In the genomic region with DNA sequence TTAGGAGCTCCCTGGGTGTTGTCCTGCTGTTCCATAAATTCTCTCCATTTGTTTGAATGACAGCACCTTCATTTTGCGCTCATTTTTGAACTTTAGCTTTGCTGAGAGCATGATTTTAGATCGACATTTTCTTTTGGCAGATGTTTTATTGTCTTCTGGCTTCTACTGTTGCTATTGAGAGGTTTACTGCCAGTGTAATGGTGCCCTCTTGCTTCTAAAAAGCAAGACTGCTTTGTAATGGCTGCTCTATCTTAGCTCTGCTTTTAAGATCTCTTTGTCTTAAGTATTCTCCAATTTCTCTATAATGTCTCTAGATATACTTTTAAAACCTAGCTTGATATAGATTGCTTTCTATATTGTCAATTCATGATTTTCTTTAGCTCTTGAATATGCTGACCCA, we compare ENCODE assay signal across 2 cellular contexts.
TF ChIP-seq lines count a peak whose summit lies in the region.

No MANE protein-coding gene starts in this region.

TF ChIP-seq in GM23338, 12 proteins besides CTCF, POLR2A, EP300 and RAD21 (continues in another document):
- TF ChIP-seq POLR2AphosphoS5 (IDR thresholded peaks at IDR 0.05; ENCODE audit: low read depth) = no peak
- no peak for TF ChIP-seq ZNF114 (CRISPR knock-in tag; IDR thresholded peaks at IDR 0.05)
- TF ChIP-seq CREB1 (CRISPR knock-in tag; IDR thresholded peaks at IDR 0.05; ENCODE audit: low read depth) = no peak
- TF ChIP-seq NANOG (IDR thresholded peaks at IDR 0.05; ENCODE audit: borderline replicate concordance) = no peak
- TF ChIP-seq EZH2 (IDR thresholded peaks at IDR 0.05; ENCODE audit: low read depth, unreplicated experiment) = no peak
- TF ChIP-seq ZNF331 (CRISPR knock-in tag; IDR thresholded peaks at IDR 0.05; ENCODE audit: low read depth) = no peak
- TF ChIP-seq, protein P1, sequence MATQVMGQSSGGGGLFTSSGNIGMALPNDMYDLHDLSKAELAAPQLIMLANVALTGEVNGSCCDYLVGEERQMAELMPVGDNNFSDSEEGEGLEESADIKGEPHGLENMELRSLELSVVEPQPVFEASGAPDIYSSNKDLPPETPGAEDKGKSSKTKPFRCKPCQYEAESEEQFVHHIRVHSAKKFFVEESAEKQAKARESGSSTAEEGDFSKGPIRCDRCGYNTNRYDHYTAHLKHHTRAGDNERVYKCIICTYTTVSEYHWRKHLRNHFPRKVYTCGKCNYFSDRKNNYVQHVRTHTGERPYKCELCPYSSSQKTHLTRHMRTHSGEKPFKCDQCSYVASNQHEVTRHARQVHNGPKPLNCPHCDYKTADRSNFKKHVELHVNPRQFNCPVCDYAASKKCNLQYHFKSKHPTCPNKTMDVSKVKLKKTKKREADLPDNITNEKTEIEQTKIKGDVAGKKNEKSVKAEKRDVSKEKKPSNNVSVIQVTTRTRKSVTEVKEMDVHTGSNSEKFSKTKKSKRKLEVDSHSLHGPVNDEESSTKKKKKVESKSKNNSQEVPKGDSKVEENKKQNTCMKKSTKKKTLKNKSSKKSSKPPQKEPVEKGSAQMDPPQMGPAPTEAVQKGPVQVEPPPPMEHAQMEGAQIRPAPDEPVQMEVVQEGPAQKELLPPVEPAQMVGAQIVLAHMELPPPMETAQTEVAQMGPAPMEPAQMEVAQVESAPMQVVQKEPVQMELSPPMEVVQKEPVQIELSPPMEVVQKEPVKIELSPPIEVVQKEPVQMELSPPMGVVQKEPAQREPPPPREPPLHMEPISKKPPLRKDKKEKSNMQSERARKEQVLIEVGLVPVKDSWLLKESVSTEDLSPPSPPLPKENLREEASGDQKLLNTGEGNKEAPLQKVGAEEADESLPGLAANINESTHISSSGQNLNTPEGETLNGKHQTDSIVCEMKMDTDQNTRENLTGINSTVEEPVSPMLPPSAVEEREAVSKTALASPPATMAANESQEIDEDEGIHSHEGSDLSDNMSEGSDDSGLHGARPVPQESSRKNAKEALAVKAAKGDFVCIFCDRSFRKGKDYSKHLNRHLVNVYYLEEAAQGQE (IDR thresholded peaks at IDR 0.05; ENCODE audit: unreplicated experiment) = no peak
- no peak for TF ChIP-seq STAT1 (IDR thresholded peaks at IDR 0.05; ENCODE audit: unreplicated experiment)
- no peak for TF ChIP-seq EZH2phosphoT487 (IDR thresholded peaks at IDR 0.05; ENCODE audit: unreplicated experiment)
- TF ChIP-seq, protein P2, sequence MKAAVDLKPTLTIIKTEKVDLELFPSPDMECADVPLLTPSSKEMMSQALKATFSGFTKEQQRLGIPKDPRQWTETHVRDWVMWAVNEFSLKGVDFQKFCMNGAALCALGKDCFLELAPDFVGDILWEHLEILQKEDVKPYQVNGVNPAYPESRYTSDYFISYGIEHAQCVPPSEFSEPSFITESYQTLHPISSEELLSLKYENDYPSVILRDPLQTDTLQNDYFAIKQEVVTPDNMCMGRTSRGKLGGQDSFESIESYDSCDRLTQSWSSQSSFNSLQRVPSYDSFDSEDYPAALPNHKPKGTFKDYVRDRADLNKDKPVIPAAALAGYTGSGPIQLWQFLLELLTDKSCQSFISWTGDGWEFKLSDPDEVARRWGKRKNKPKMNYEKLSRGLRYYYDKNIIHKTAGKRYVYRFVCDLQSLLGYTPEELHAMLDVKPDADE (IDR thresholded peaks at IDR 0.05) = no peak
- no peak for TF ChIP-seq JUNB (IDR thresholded peaks at IDR 0.05; ENCODE audit: unreplicated experiment)

TF ChIP-seq in H1, 55 proteins besides CTCF, POLR2A, EP300 and RAD21:
- TF ChIP-seq SIRT6 (IDR thresholded peaks at IDR 0.05; ENCODE audit: low read length) = no peak
- no peak for TF ChIP-seq SIX5 (IDR thresholded peaks at IDR 0.05; ENCODE audit: low read depth, low read length)
- TF ChIP-seq YY1 (IDR thresholded peaks at IDR 0.05; ENCODE audit: low read depth, low read length) = peak; percentile 45; the same call in 1 of the 2 replicates
- no peak for TF ChIP-seq GABPA (IDR thresholded peaks at IDR 0.05; ENCODE audit: borderline replicate concordance, insufficient read depth, low read length)
